ENCODE assay signal across 13 cellular contexts in genomic region chr17:21194688-21195087, GRCh38. TPM values are rescaled to one million over a fixed set of nuclear protein-coding genes. Genes with fewer than 3 reads are reported as not detected.
DNase-seq lines count a peak whose midpoint lies in the region; ATAC-seq, FAIRE-seq and TF ChIP-seq lines count a peak whose summit lies in the region.
"Had no signal": no experiment of that assay in that cellular context is flagged by ENCODE, and none has a peak within 500 bp of the region (broad histone marks: within the 10 kb centered on the region; RNA-seq: fewer than 3 reads in every experiment).

No MANE protein-coding gene starts in this region.

- H3K9me3 ChIP-seq in mucosa of descending colon (no peaks in the 10 kb centered on the region), small intestine (ENCODE audit: control insufficient read depth, low read depth) (no peaks in the 10 kb centered on the region)

- H3K27me3 ChIP-seq in small intestine (ENCODE audit: control insufficient read depth in 2 of 2, insufficient read depth in 2 of 2, low read length in 2 of 2) = no peaks in the 10 kb centered on the region
- H3K27me3 ChIP-seq: brain microvascular endothelial cell had no signal

- H3K4me3 Mint-ChIP-seq in stimulated activated naive CD8-positive, alpha-beta T cell treated with anti-CD3 and anti-CD28 coated beads, Interleukin-15, amount 100 ng/mL, for 72 hours = no peak overlapping the region
- H3K4me3 Mint-ChIP-seq in effector memory CD8-positive, alpha-beta T cell = no peak overlapping the region

- no peak overlapping the region for H3K27ac ChIP-seq in small intestine (ENCODE audit: low read depth in 1 of 2, low read length in 1 of 2)
- H3K27ac ChIP-seq: brain microvascular endothelial cell had no signal

- no peak for FAIRE-seq in small intestine (lab: Jason Lieb, UNC)

- ATAC-seq in stimulated activated naive CD8-positive, alpha-beta T cell treated with anti-CD3 and anti-CD28 coated beads, Interleukin-15, amount 100 ng/mL, for 72 hours = no peak
- ATAC-seq in stimulated activated naive CD8-positive, alpha-beta T cell treated with anti-CD3 and anti-CD28 coated beads, Interleukin-15, Interleukin-2, amounts not matched to agents 100 U/mL and 50 U/mL, for 24 hours = no peak
- no peak for ATAC-seq in effector memory CD8-positive, alpha-beta T cell (replicated peaks)
- peak; percentile 13 for ATAC-seq in mucosa of descending colon
- ATAC-seq in GM19324 (IDR thresholded peaks at IDR 0.05; ENCODE audit: low FRiP score, unreplicated experiment) = no peak
- ATAC-seq in GM21515 (IDR thresholded peaks at IDR 0.05; ENCODE audit: unreplicated experiment) = no peak

- peaks cover 40% of the 10 kb centered on the region for H3K36me3 Mint-ChIP-seq in effector memory CD8-positive, alpha-beta T cell (ENCODE audit: insufficient read depth)

- no peaks in the 10 kb centered on the region for H3K9me3 Mint-ChIP-seq in stimulated activated naive CD8-positive, alpha-beta T cell treated with anti-CD3 and anti-CD28 coated beads, Interleukin-15, amount 100 ng/mL, for 72 hours
- H3K9me3 Mint-ChIP-seq in effector memory CD8-positive, alpha-beta T cell = no peaks in the 10 kb centered on the region

- H3K27ac Mint-ChIP-seq in stimulated activated naive CD8-positive, alpha-beta T cell treated with anti-CD3 and anti-CD28 coated beads, Interleukin-15, amount 100 ng/mL, for 72 hours = peak overlapping the region; percentile 33 to 54
- peak overlapping the region; percentile 70 to 81 for H3K27ac Mint-ChIP-seq in effector memory CD8-positive, alpha-beta T cell

- no peak for DNase-seq in stimulated activated naive CD8-positive, alpha-beta T cell treated with anti-CD3 and anti-CD28 coated beads, Interleukin-15, amount 100 ng/mL, for 72 hours
- no peak for DNase-seq in stimulated activated naive CD8-positive, alpha-beta T cell treated with anti-CD3 and anti-CD28 coated beads, Interleukin-15, Interleukin-2, amounts not matched to agents 100 U/mL and 50 U/mL, for 24 hours
- DNase-seq in effector memory CD8-positive, alpha-beta T cell = no peak
- DNase-seq in mucosa of descending colon = no peak
- no peak for DNase-seq in small intestine
- DNase-seq in DMS114 treated with DMSO at 0.1 percent for 48 hours (lab: John Stamatoyannopoulos, UW; ENCODE audit: unreplicated experiment) = no peak
- DNase-seq: brain microvascular endothelial cell; hippocampal formation; KBM-7; NCI-H226; stimulated activated CD4-positive, alpha-beta T cell treated with anti-CD3 and anti-CD28 coated beads, Interleukin-4, amount 100 ng/mL, for 24 hours had no signal

- WGBS in small intestine, 3 donors = 64 to 84% (median 73%) methylated on average over 5 of the region's 5 CpGs

- H3K27me3 Mint-ChIP-seq in stimulated activated naive CD8-positive, alpha-beta T cell treated with anti-CD3 and anti-CD28 coated beads, Interleukin-15, amount 100 ng/mL, for 72 hours = no peaks in the 10 kb centered on the region
- no peaks in the 10 kb centered on the region for H3K27me3 Mint-ChIP-seq in effector memory CD8-positive, alpha-beta T cell

- H3K4me1 Mint-ChIP-seq in stimulated activated naive CD8-positive, alpha-beta T cell treated with anti-CD3 and anti-CD28 coated beads, Interleukin-15, amount 100 ng/mL, for 72 hours = peaks cover 17% of the 10 kb centered on the region
- H3K4me1 Mint-ChIP-seq in effector memory CD8-positive, alpha-beta T cell (ENCODE audit: low read depth in 2 of 2) = peaks cover 8 to 12% of the 10 kb centered on the region in 2 donors

- H3K36me3 ChIP-seq in mucosa of descending colon (ENCODE audit: low read depth) (no peaks in the 10 kb centered on the region), small intestine (ENCODE audit: control insufficient read depth in 2 of 2, insufficient read depth in 2 of 2, low read length in 2 of 2) (peaks cover 3 to 14% of the 10 kb centered on the region in 2 donors)

- TF ChIP-seq CTCF in mucosa of descending colon (IDR thresholded peaks at IDR 0.05) = no peak

- intact Hi-C loops in mucosa of descending colon (cut with DNase I, micrococcal nuclease) = no loop called here

- no peak overlapping the region for H3K4me3 ChIP-seq in mucosa of descending colon
- no peak overlapping the region for H3K4me3 ChIP-seq in small intestine (ENCODE audit: low read depth in 1 of 2, low read length in 2 of 2)

- H3K4me1 ChIP-seq in mucosa of descending colon (ENCODE audit: low read depth) (no peaks in the 10 kb centered on the region), small intestine (ENCODE audit: control insufficient read depth in 2 of 2, insufficient read depth in 1 of 2, low read depth in 1 of 2, low read length in 1 of 2) (peaks cover 0 to 3% of the 10 kb centered on the region in 2 donors)

RNA-seq across cellular contexts. Expression of gene TMEM11, which starts 19.3 kb away (rescaled TPM):
- 10 to 100 TPM; 25.7 to 34.4 (median 27.1) TPM for total RNA-seq in mucosa of descending colon
- 10 to 100 TPM; 23.8 to 38.7 (median 30.0) TPM for polyA plus RNA-seq in small intestine

RNA-seq across cellular contexts. Expression of gene NATD1, which starts 58.5 kb away (rescaled TPM):
- total RNA-seq in mucosa of descending colon = 10 to 100 TPM in 1 of 3 donors, 1 to 10 TPM in 2; 3.9 to 11.1 (median 7.2) TPM
- 1 to 10 TPM; 2.4 to 2.9 (median 2.8) TPM for polyA plus RNA-seq in small intestine
